In genomic region chr4:602559-602942, GRCh38 we compare ENCODE assay signal across 10 cellular contexts. TPM values are rescaled to one million over a fixed set of nuclear protein-coding genes. Genes with fewer than 3 reads are reported as not detected.
DNase-seq lines count a peak whose midpoint lies in the region; ATAC-seq and TF ChIP-seq lines count a peak whose summit lies in the region.
"Had no signal": no experiment of that assay in that cellular context is flagged by ENCODE, and none has a peak within 500 bp of the region (broad histone marks: within the 10 kb centered on the region; RNA-seq: fewer than 3 reads in every experiment).

No MANE protein-coding gene starts in this region.

- no peaks in the 10 kb centered on the region for H3K4me1 ChIP-seq in ascending aorta

- intact Hi-C loops in ascending aorta (cut with DNase I), result no loop called here

- no peaks in the 10 kb centered on the region for H3K36me3 Mint-ChIP-seq in activated T-helper 17 cell treated with anti-CD3 and anti-CD28 coated beads, Interleukin-2, amount 50 U/mL, for 72 hours (ENCODE audit: low read depth)

- no peaks in the 10 kb centered on the region for H3K4me1 Mint-ChIP-seq in activated T-helper 17 cell treated with anti-CD3 and anti-CD28 coated beads, Interleukin-2, amount 50 U/mL, for 72 hours

- H3K27me3 ChIP-seq in ascending aorta, result no peaks in the 10 kb centered on the region

- H3K4me3 Mint-ChIP-seq in activated T-helper 17 cell treated with anti-CD3 and anti-CD28 coated beads, Interleukin-2, amount 50 U/mL, for 72 hours, result no peak overlapping the region

- peak; percentile 72 for DNase-seq in GM20000 (ENCODE audit: low spot score)
- peak; percentile 66 for DNase-seq in NCI-H69 (lab: John Stamatoyannopoulos, UW)
- peak; percentile 25 for DNase-seq in inferior parietal cortex (ENCODE audit: extremely low spot score)
- peak; percentile 11 to 26 (median 15) for DNase-seq in stimulated activated CD4-positive, alpha-beta T cell treated with anti-CD3 and anti-CD28 coated beads, TNF-alpha, amount 100 ng/mL, for 4 hours (ENCODE audit: low read depth in 3 of 3)
- DNase-seq in ascending aorta (ENCODE audit: low spot score in 2 of 2), result no peak
- DNase-seq in middle frontal gyrus (ENCODE audit: extremely low spot score, low spot score), result no peak

- no peaks in the 10 kb centered on the region for H3K36me3 ChIP-seq in ascending aorta

- peaks cover 24% of the 10 kb centered on the region for H3K27me3 Mint-ChIP-seq in activated T-helper 17 cell treated with anti-CD3 and anti-CD28 coated beads, Interleukin-2, amount 50 U/mL, for 72 hours

- no peaks in the 10 kb centered on the region for H3K9me3 ChIP-seq in ascending aorta

- peak; percentile 73 for TF ChIP-seq CTCF in GM20000 (IDR thresholded peaks at IDR 0.05; ENCODE audit: extremely low read depth, missing control alignments)
- no peak for TF ChIP-seq CTCF in ascending aorta (IDR thresholded peaks at IDR 0.05)

- ATAC-seq in activated T-helper 17 cell treated with anti-CD3 and anti-CD28 coated beads, Interleukin-2, amount 50 U/mL, for 72 hours (replicated peaks), result peak; percentile 68
- ATAC-seq in GM21367 (IDR thresholded peaks at IDR 0.05; ENCODE audit: unreplicated experiment), result no peak

- no peak overlapping the region for H3K4me3 ChIP-seq in ascending aorta

- no peak overlapping the region for H3K27ac Mint-ChIP-seq in activated T-helper 17 cell treated with anti-CD3 and anti-CD28 coated beads, Interleukin-2, amount 50 U/mL, for 72 hours

- peaks cover 3% of the 10 kb centered on the region for H3K9me3 Mint-ChIP-seq in activated T-helper 17 cell treated with anti-CD3 and anti-CD28 coated beads, Interleukin-2, amount 50 U/mL, for 72 hours

- no peak overlapping the region for H3K27ac ChIP-seq in ascending aorta

RNA-seq across cellular contexts. Expression of gene PDE6B, which starts 22.8 kb away (rescaled TPM):
- 10 to 100 TPM in 1 of 2 donors, 1 to 10 TPM in 1; 5.8 to 10.8 TPM for total RNA-seq in activated T-helper 17 cell treated with anti-CD3 and anti-CD28 coated beads, Interleukin-2, amount 50 U/mL, for 72 hours
- not detected for total RNA-seq in ascending aorta

RNA-seq across cellular contexts. Expression of gene TMEM271, which starts 26.5 kb away (rescaled TPM):
- total RNA-seq in activated T-helper 17 cell treated with anti-CD3 and anti-CD28 coated beads, Interleukin-2, amount 50 U/mL, for 72 hours, result not detected
- not detected for total RNA-seq in ascending aorta
- total RNA-seq: pulmonary artery endothelial cell; T-helper 1 cell treated with Interleukin-12 subunit alpha and Interleukin-12 subunit beta and Interleukin-4 antibody, amounts not matched to agents 30 ng/mL and 1 ng/mL, for 36 hours had no signal

Comparison
In these comparisons a context has a peak if more than half of its experiments do, and no peak if none do; other contexts are left out.
1. DNase-seq: peak in GM20000 (single experiment), NCI-H69 (single experiment), inferior parietal cortex (single experiment) and stimulated activated CD4-positive, alpha-beta T cell treated with anti-CD3 and anti-CD28 coated beads, TNF-alpha, amount 100 ng/mL, for 4 hours (3 of 3); none in ascending aorta (0 of 2) and middle frontal gyrus (single experiment).